ENCODE assay signal across 13 cellular contexts in genomic region chr19:32397736-32398135, GRCh38.
A peak's percentile ranks its signal among the peaks of the same experiment; 100 is the strongest.
DNase-seq lines count a peak whose midpoint lies in the region; ATAC-seq and TF ChIP-seq lines count a peak whose summit lies in the region.
"Had no signal": no experiment of that assay in that cellular context is flagged by ENCODE, and none has a peak within 500 bp of the region (broad histone marks: within the 10 kb centered on the region; RNA-seq: fewer than 3 reads in every experiment).

No MANE protein-coding gene starts in this region.

- H3K4me3 ChIP-seq in astrocyte of the cerebellum (ENCODE audit: low read depth, low read length) (no peak overlapping the region), tibial artery (no peak overlapping the region)
- H3K4me3 ChIP-seq: neural progenitor cell had no signal

- in situ Hi-C loops in ACHN (cut with HindIII; ENCODE audit: low pct_ligation_motif_present, low pct_unique_long_range_greater_than_20kb, low sequenced_read_pairs), result no loop called here
- in situ Hi-C loops in astrocyte of the cerebellum (cut with HindIII; ENCODE audit: low sequenced_read_pairs), result loop anchor here (25.0 kb wide), 1 partner anchor 1735 kb away; no protein-coding TSS in a partner anchor

- intact Hi-C loops in tibial artery (cut with DNase I; ENCODE audit: low total_unique reads), result no loop called here

- no peak overlapping the region for H3K27ac ChIP-seq in tibial artery
- H3K27ac ChIP-seq: neural progenitor cell had no signal

- H3K9me3 ChIP-seq in tibial artery, result no peaks in the 10 kb centered on the region

- TF ChIP-seq CTCF in astrocyte of the cerebellum (IDR thresholded peaks at IDR 0.05; ENCODE audit: low read depth, low read length, missing control alignments) (no peak), tibial artery (IDR thresholded peaks at IDR 0.05) (no peak)

- DNase-seq in ACHN (peak; percentile 56), HS-27A (ENCODE audit: low read depth) (peak; percentile 94), astrocyte of the cerebellum (ENCODE audit: low read depth) (peak; percentile 35), iris pigment epithelial cell (ENCODE audit: low read depth) (peak; percentile 79), C1 segment of cervical spinal cord (lab: John Stamatoyannopoulos, UW) (no peak), tibial artery (no peak)
- no peak for DNase-seq in activated CD4-positive, alpha-beta T cell treated with anti-CD3 and anti-CD28 coated beads for 48 hours
- DNase-seq: foreskin melanocyte, NCI-H774 had no signal

- no peaks in the 10 kb centered on the region for H3K36me3 ChIP-seq in tibial artery
- H3K36me3 ChIP-seq: neural progenitor cell had no signal

- no peaks in the 10 kb centered on the region for H3K4me1 ChIP-seq in tibial artery

- ATAC-seq in HG03097 (IDR thresholded peaks at IDR 0.05; ENCODE audit: low FRiP score, unreplicated experiment), result no peak
- ATAC-seq: activated CD4-positive, CD25-positive, alpha-beta regulatory T cell treated with anti-CD3 and anti-CD28 coated beads, Interleukin-2, amount 50 U/mL, for 24 hours; left lobe of liver had no signal

- no peaks in the 10 kb centered on the region for H3K27me3 ChIP-seq in tibial artery
- H3K27me3 ChIP-seq: neural progenitor cell had no signal

Comparison
In these comparisons a context has a peak if more than half of its experiments do, and no peak if none do; other contexts are left out.
1. DNase-seq: peak in ACHN (single experiment), HS-27A (single experiment), astrocyte of the cerebellum (single experiment) and iris pigment epithelial cell (single experiment); none in activated CD4-positive, alpha-beta T cell treated with anti-CD3 and anti-CD28 coated beads for 48 hours (single experiment), C1 segment of cervical spinal cord (0 of 14) and tibial artery (0 of 2).